ENCODE assay signal across 18 cellular contexts in genomic region chr7:44210107-44210506, GRCh38. TPM values are rescaled to one million over a fixed set of nuclear protein-coding genes. Genes with fewer than 3 reads are reported as not detected.
"Had no signal": no experiment of that assay in that cellular context is flagged by ENCODE, and none has a peak within 500 bp of the region (broad histone marks: within the 10 kb centered on the region; RNA-seq: fewer than 3 reads in every experiment).

No MANE protein-coding gene starts in this region.

- DNase-seq: erythroblast; foreskin melanocyte; left lung; midbrain; naive B cell; occipital lobe; retina; right lobe of liver; stimulated activated CD4-positive, alpha-beta T cell treated with anti-CD3 and anti-CD28 coated beads, Interleukin-4, amount 100 ng/mL, for 1 hour; stimulated activated CD8-positive, alpha-beta memory T cell treated with anti-CD3 and anti-CD28 coated beads, Interleukin-4, amount 100 ng/mL, for 48 hours; trophoblast cell; uterus had no signal

- H3K9me3 Mint-ChIP-seq: dendritic cell treated with granulocyte-macrophage colony-stimulating factor and Interleukin-4, amounts not matched to agents 40 ng/mL and 50 ng/mL, for 4 days; memory B cell; naive B cell; nephron; stimulated activated memory B cell treated with anti-CD40 and anti-IgM and Interleukin-4, amounts not matched to agents 10 μg/mL and 1 μg/mL and 100 μg/mL, for 72 hours had no signal

- H3K27ac Mint-ChIP-seq: dendritic cell treated with granulocyte-macrophage colony-stimulating factor and Interleukin-4, amounts not matched to agents 40 ng/mL and 50 ng/mL, for 4 days; memory B cell; nephron; stimulated activated memory B cell treated with anti-CD40 and anti-IgM and Interleukin-4, amounts not matched to agents 10 μg/mL and 1 μg/mL and 100 μg/mL, for 72 hours had no signal

- H3K27me3 Mint-ChIP-seq: dendritic cell treated with granulocyte-macrophage colony-stimulating factor and Interleukin-4, amounts not matched to agents 40 ng/mL and 50 ng/mL, for 4 days; memory B cell; naive B cell; stimulated activated memory B cell treated with anti-CD40 and anti-IgM and Interleukin-4, amounts not matched to agents 10 μg/mL and 1 μg/mL and 100 μg/mL, for 72 hours had no signal

- H3K4me3 Mint-ChIP-seq: dendritic cell treated with granulocyte-macrophage colony-stimulating factor and Interleukin-4, amounts not matched to agents 40 ng/mL and 50 ng/mL, for 4 days; memory B cell; naive B cell; nephron; stimulated activated memory B cell treated with anti-CD40 and anti-IgM and Interleukin-4, amounts not matched to agents 10 μg/mL and 1 μg/mL and 100 μg/mL, for 72 hours had no signal

- ATAC-seq: left lung; pancreas; psoas muscle; right lobe of liver; stimulated activated memory B cell treated with anti-CD40 and anti-IgM and Interleukin-4, amounts not matched to agents 10 μg/mL and 1 μg/mL and 100 μg/mL, for 72 hours had no signal

RNA-seq across cellular contexts. Expression of gene GCK, which starts 20.9 kb away (rescaled TPM):
- total RNA-seq: psoas muscle had no signal
